Comparison of ENCODE assay signal across 19 cellular contexts in the genomic region with DNA sequence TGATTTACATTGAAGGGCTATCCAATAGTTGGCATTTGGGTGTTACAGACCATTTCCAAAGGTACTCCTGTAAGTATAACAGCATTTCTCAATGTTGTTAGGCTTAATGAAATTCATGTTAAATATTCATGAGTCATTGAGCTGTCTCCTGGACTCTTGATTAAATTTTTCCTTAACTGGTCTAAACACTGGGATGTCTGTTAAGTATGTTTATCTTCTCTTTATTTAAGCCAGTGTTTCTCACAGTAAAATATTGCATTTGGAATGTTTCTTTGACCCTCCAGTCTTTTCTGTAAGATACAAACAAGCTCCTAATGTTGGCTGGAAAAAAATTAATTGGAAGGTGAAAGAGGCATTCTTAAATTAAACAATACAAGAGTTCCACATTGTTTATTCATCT.
DNase-seq lines count a peak whose midpoint lies in the region; FAIRE-seq and TF ChIP-seq lines count a peak whose summit lies in the region.
"Had no signal": no experiment of that assay in that cellular context is flagged by ENCODE, and none has a peak within 500 bp of the region (broad histone marks: within the 10 kb centered on the region; RNA-seq: fewer than 3 reads in every experiment).

No MANE protein-coding gene starts in this region.

- H3K4me1 ChIP-seq in GM23248 (ENCODE audit: insufficient read depth) (peaks cover 15% of the 10 kb centered on the region), astrocyte (ENCODE audit: insufficient read depth, low read length) (peaks cover 9% of the 10 kb centered on the region)

- H3K9me3 ChIP-seq in GM23248 (ENCODE audit: low read depth) (no peaks in the 10 kb centered on the region), astrocyte (ENCODE audit: insufficient read depth, low read depth, low read length) (no peaks in the 10 kb centered on the region)

- no peaks in the 10 kb centered on the region for H3K27me3 ChIP-seq in GM23248 (replicated peaks; ENCODE audit: insufficient read depth)
- no peaks in the 10 kb centered on the region for H3K27me3 ChIP-seq in astrocyte (ENCODE audit: insufficient read depth, low read length)

- no peak overlapping the region for H3K27ac Mint-ChIP-seq in astrocyte (ENCODE audit: unreplicated experiment)
- H3K27ac Mint-ChIP-seq: CD8-positive, alpha-beta memory T cell had no signal

- H3K4me1 Mint-ChIP-seq in astrocyte (ENCODE audit: low read depth, unreplicated experiment): no peaks in the 10 kb centered on the region
- H3K4me1 Mint-ChIP-seq: CD8-positive, alpha-beta memory T cell had no signal

- H4K20me1 ChIP-seq in GM23248 (ENCODE audit: insufficient read depth): no peaks in the 10 kb centered on the region
- no peaks in the 10 kb centered on the region for H4K20me1 ChIP-seq in astrocyte (ENCODE audit: insufficient read depth, low read length)

- no peaks in the 10 kb centered on the region for H3K79me2 ChIP-seq in GM23248 (ENCODE audit: insufficient read depth)
- no peaks in the 10 kb centered on the region for H3K79me2 ChIP-seq in astrocyte (ENCODE audit: insufficient read depth, low read length)

- H3K36me3 ChIP-seq in GM23248 (ENCODE audit: low read depth): no peaks in the 10 kb centered on the region
- H3K36me3 ChIP-seq in astrocyte (ENCODE audit: insufficient read depth, low read length): no peaks in the 10 kb centered on the region

- H3K27me3 Mint-ChIP-seq in astrocyte (ENCODE audit: low read depth, unreplicated experiment): no peaks in the 10 kb centered on the region

- H3K9me2 ChIP-seq in GM23248 (ENCODE audit: insufficient read depth): no peaks in the 10 kb centered on the region

- H3K4me3 Mint-ChIP-seq in astrocyte (ENCODE audit: unreplicated experiment): no peak overlapping the region
- H3K4me3 Mint-ChIP-seq: CD8-positive, alpha-beta memory T cell had no signal

- H2AFZ ChIP-seq in GM23248: no peak overlapping the region
- no peak overlapping the region for H2AFZ ChIP-seq in astrocyte (ENCODE audit: low read depth, low read length)

- H3K4me3 ChIP-seq in GM23248 (no peak overlapping the region), astrocyte (ENCODE audit: insufficient read depth, low read depth, low read length) (no peak overlapping the region), fibroblast of pulmonary artery (replicated peaks; ENCODE audit: low read depth, low read length) (no peak overlapping the region)

- FAIRE-seq in astrocyte (lab: Jason Lieb, UNC): no peak
- FAIRE-seq: D721Med had no signal

- TF ChIP-seq CTCF in astrocyte (IDR thresholded peaks at IDR 0.05; ENCODE audit: insufficient read depth, low read depth, low read length) (no peak), fibroblast of pulmonary artery (IDR thresholded peaks at IDR 0.05; ENCODE audit: low read length, missing control alignments) (no peak)

- no peak overlapping the region for H3K27ac ChIP-seq in GM23248
- H3K27ac ChIP-seq in astrocyte (ENCODE audit: low read depth, low read length): no peak overlapping the region
- H3K27ac ChIP-seq: KMS-11 had no signal

- no peaks in the 10 kb centered on the region for H3F3A ChIP-seq in GM23248 (ENCODE audit: insufficient read depth)

- peaks cover 2% of the 10 kb centered on the region for H3K9me3 Mint-ChIP-seq in astrocyte (ENCODE audit: unreplicated experiment)

- in situ Hi-C loops in GM23248 (cut with MboI): no loop called here

- DNase-seq in GM23248 (peak; percentile 32), astrocyte (ENCODE audit: low read depth) (peak; percentile 58), fibroblast of pulmonary artery (ENCODE audit: low read depth) (peak; percentile 7), NCI-H2196 treated with DMSO at 0.1 percent for 48 hours (lab: John Stamatoyannopoulos, UW; ENCODE audit: unreplicated experiment) (no peak), T-helper 2 cell (no peak), NCI-H526 (lab: John Stamatoyannopoulos, UW) (no peak), NCI-H446 (lab: John Stamatoyannopoulos, UW) (no peak)
- DNase-seq: C1 segment of cervical spinal cord; CD8-positive, alpha-beta memory T cell; H7; NCI-H1417; NCI-H187; NCI-H345; NCI-H748 treated with DMSO at 0.1 percent for 48 hours; NK-92 treated with Interleukin-12 subunit alpha and Interleukin-12 subunit beta, amount 100 ng/mL, for 24 hours; RPMI8226; SHP77 treated with DMSO at 0.1 percent for 48 hours had no signal

- H3K36me3 Mint-ChIP-seq in astrocyte (ENCODE audit: low read depth, unreplicated experiment): no peaks in the 10 kb centered on the region
- H3K36me3 Mint-ChIP-seq: CD8-positive, alpha-beta memory T cell had no signal

- no peak overlapping the region for H3K4me2 ChIP-seq in GM23248 (ENCODE audit: unreplicated experiment)
- no peak overlapping the region for H3K4me2 ChIP-seq in astrocyte (ENCODE audit: low read length)
- H3K4me2 ChIP-seq: KMS-11 had no signal

- H3K9ac ChIP-seq in GM23248: no peak overlapping the region
- no peak overlapping the region for H3K9ac ChIP-seq in astrocyte (ENCODE audit: low read length)
- H3K9ac ChIP-seq: KMS-11 had no signal

Comparison
In these comparisons a context has a peak if more than half of its experiments do, and no peak if none do; other contexts are left out.
1. DNase-seq: peak in GM23248 (single experiment), astrocyte (single experiment) and fibroblast of pulmonary artery (single experiment); none in NCI-H2196 treated with DMSO at 0.1 percent for 48 hours (single experiment), T-helper 2 cell (0 of 5), NCI-H526 (0 of 2) and NCI-H446 (0 of 2).